8 cellular contexts compared by ENCODE assay signal in genomic region chr2:74959106-74959751, GRCh38. TPM values are rescaled to one million over a fixed set of nuclear protein-coding genes. Genes with fewer than 3 reads are reported as not detected.
A peak's percentile ranks its signal among the peaks of the same experiment; 100 is the strongest.
DNase-seq lines count a peak whose midpoint lies in the region; TF ChIP-seq lines count a peak whose summit lies in the region.

No MANE protein-coding gene starts in this region.

- H3K27ac ChIP-seq in mesenchymal stem cell (ENCODE audit: low read length, poor library complexity, severe bottlenecking) (no peak overlapping the region), vagina (peak overlapping the region; percentile 88)

- no peak for TF ChIP-seq CTCF in astrocyte of the spinal cord (IDR thresholded peaks at IDR 0.05; ENCODE audit: low read depth, low read length)
- TF ChIP-seq CTCF in vagina (IDR thresholded peaks at IDR 0.05), result no peak

- intact Hi-C loops in vagina (cut with DNase I), result no loop called here

- H4K91ac ChIP-seq in mesenchymal stem cell (ENCODE audit: low read length), result no peak overlapping the region

- no peak overlapping the region for H3K18ac ChIP-seq in mesenchymal stem cell (ENCODE audit: low read depth in 1 of 2, low read length in 2 of 2)

- H3K36me3 ChIP-seq in mesenchymal stem cell (ENCODE audit: control insufficient read depth in 1 of 2, insufficient read depth in 2 of 2, low read depth in 1 of 2, low read length in 2 of 2), result peaks cover 0 to 37% of the 10 kb centered on the region in 2 experiments
- H3K36me3 ChIP-seq in vagina, result no peaks in the 10 kb centered on the region

- TF ChIP-seq POLR2A in vagina (IDR thresholded peaks at IDR 0.05), result no peak

- WGBS in mesenchymal stem cell, result 97% methylated on average over 8 of the region's 10 CpGs

- no peak overlapping the region for H2BK12ac ChIP-seq in mesenchymal stem cell (ENCODE audit: low read length in 2 of 2)

- no peak overlapping the region for H4K8ac ChIP-seq in mesenchymal stem cell (ENCODE audit: low read length)

- H3K9ac ChIP-seq in mesenchymal stem cell (ENCODE audit: low read length), result peak overlapping the region; percentile 90

- H3K27me3 ChIP-seq in mesenchymal stem cell (ENCODE audit: control insufficient read depth in 1 of 2, insufficient read depth in 1 of 2, low read length in 2 of 2), result no peaks in the 10 kb centered on the region
- no peaks in the 10 kb centered on the region for H3K27me3 ChIP-seq in vagina

- DNase-seq in stimulated activated CD4-positive, alpha-beta T cell treated with anti-CD3 and anti-CD28 coated beads, Interleukin-15, amount 100 ng/mL, for 24 hours, result peak; percentile 9
- no peak for DNase-seq in stimulated activated CD4-positive, alpha-beta T cell treated with anti-CD3 and anti-CD28 coated beads, Interleukin-4, amount 100 ng/mL, for 4 hours
- DNase-seq in astrocyte of the spinal cord (ENCODE audit: low read depth, low spot score), result no peak
- DNase-seq in mesenchymal stem cell, result no peak
- DNase-seq in vagina (ENCODE audit: extremely low spot score in 2 of 2), result no peak
- DNase-seq in OCI-M1 (lab: John Stamatoyannopoulos, UW), result no peak
- DNase-seq in cerebellar nuclear complex (lab: John Stamatoyannopoulos, UW), result no peak
- DNase-seq in OCI-M2 (lab: John Stamatoyannopoulos, UW; ENCODE audit: unreplicated experiment), result no peak

- peak overlapping the region; percentile 46 for H3K4me2 ChIP-seq in mesenchymal stem cell (ENCODE audit: low read length, poor library complexity, severe bottlenecking)

- H3K14ac ChIP-seq in mesenchymal stem cell (ENCODE audit: low read length in 2 of 2), result no peak overlapping the region

- in situ Hi-C loops in astrocyte of the spinal cord (cut with HindIII; ENCODE audit: low sequenced_read_pairs), result no loop called here

- no peak overlapping the region for H2AK5ac ChIP-seq in mesenchymal stem cell (ENCODE audit: low read length, severe bottlenecking)

- H2BK120ac ChIP-seq in mesenchymal stem cell (ENCODE audit: low read depth, low read length), result no peak overlapping the region

- H2BK5ac ChIP-seq in mesenchymal stem cell (ENCODE audit: low read depth, low read length, poor library complexity, severe bottlenecking), result no peak overlapping the region

- H3K4me3 ChIP-seq in astrocyte of the spinal cord (ENCODE audit: low read depth, low read length) (peak overlapping the region; percentile 63), mesenchymal stem cell (ENCODE audit: insufficient read depth in 1 of 2, low read depth in 1 of 2, low read length in 2 of 2) (peak overlapping the region in 1 of 2 experiments; percentile 74), vagina (peak overlapping the region; percentile 58 to 63)

- peaks cover 2% of the 10 kb centered on the region for H3K79me1 ChIP-seq in mesenchymal stem cell (replicated peaks; ENCODE audit: low read length, poor library complexity, severe bottlenecking)

- no peak overlapping the region for H3K23ac ChIP-seq in mesenchymal stem cell (ENCODE audit: low read length in 2 of 2)

- H3K4ac ChIP-seq in mesenchymal stem cell (ENCODE audit: low read depth in 1 of 2, low read length in 2 of 2), result no peak overlapping the region

- H3K9me3 ChIP-seq in mesenchymal stem cell (ENCODE audit: control insufficient read depth, low read length) (no peaks in the 10 kb centered on the region), vagina (no peaks in the 10 kb centered on the region)

- no peak overlapping the region for H2AFZ ChIP-seq in mesenchymal stem cell (ENCODE audit: low read depth, low read length)

- H3K4me1 ChIP-seq in mesenchymal stem cell (ENCODE audit: control insufficient read depth, insufficient read depth, low read depth, low read length), result peaks cover 6% of the 10 kb centered on the region
- H3K4me1 ChIP-seq in vagina, result peaks cover 5% of the 10 kb centered on the region

- H2BK15ac ChIP-seq in mesenchymal stem cell (ENCODE audit: low read depth, poor library complexity, severe bottlenecking), result no peak overlapping the region

RNA-seq across cellular contexts. Expression of gene POLE4, which starts 0.8 kb away (rescaled TPM):
- 30.3 TPM for polyA plus RNA-seq in mesenchymal stem cell (2013, experiment 1 of 2)
- 31.9 TPM for polyA plus RNA-seq in mesenchymal stem cell (2013, experiment 2 of 2)
- 21.6 TPM for total RNA-seq in vagina
